ENCODE assay signal across 13 cellular contexts in genomic region chr6:106381871-106382270, GRCh38. TPM values are rescaled to one million over a fixed set of nuclear protein-coding genes. Genes with fewer than 3 reads are reported as not detected.
DNase-seq lines count a peak whose midpoint lies in the region; ATAC-seq and TF ChIP-seq lines count a peak whose summit lies in the region.
"Had no signal": no experiment of that assay in that cellular context is flagged by ENCODE, and none has a peak within 500 bp of the region (broad histone marks: within the 10 kb centered on the region; RNA-seq: fewer than 3 reads in every experiment).

No MANE protein-coding gene starts in this region.

- H3K36me3 Mint-ChIP-seq in activated naive CD4-positive, alpha-beta T cell treated with anti-CD3 and anti-CD28 coated beads for 36 hours (ENCODE audit: low read depth): no peaks in the 10 kb centered on the region
- H3K36me3 Mint-ChIP-seq in type B pancreatic cell: no peaks in the 10 kb centered on the region
- H3K36me3 Mint-ChIP-seq: stimulated activated effector memory CD8-positive, alpha-beta T cell treated with anti-CD3 and anti-CD28 coated beads, Interleukin-12 subunit alpha, Interleukin-12 subunit beta, amount 100 ng/mL, for 72 hours had no signal

- no peaks in the 10 kb centered on the region for H3K9me3 Mint-ChIP-seq in activated naive CD4-positive, alpha-beta T cell treated with anti-CD3 and anti-CD28 coated beads for 36 hours
- H3K9me3 Mint-ChIP-seq in type B pancreatic cell: no peaks in the 10 kb centered on the region
- H3K9me3 Mint-ChIP-seq: central memory CD8-positive, alpha-beta T cell; stimulated activated effector memory CD8-positive, alpha-beta T cell treated with anti-CD3 and anti-CD28 coated beads, Interleukin-12 subunit alpha, Interleukin-12 subunit beta, amount 100 ng/mL, for 72 hours had no signal

- no peak overlapping the region for H3K4me3 Mint-ChIP-seq in activated naive CD4-positive, alpha-beta T cell treated with anti-CD3 and anti-CD28 coated beads for 36 hours
- no peak overlapping the region for H3K4me3 Mint-ChIP-seq in type B pancreatic cell
- H3K4me3 Mint-ChIP-seq: central memory CD8-positive, alpha-beta T cell; stimulated activated effector memory CD8-positive, alpha-beta T cell treated with anti-CD3 and anti-CD28 coated beads, Interleukin-12 subunit alpha, Interleukin-12 subunit beta, amount 100 ng/mL, for 72 hours had no signal

- no peak for ATAC-seq in GM21737 (IDR thresholded peaks at IDR 0.05; ENCODE audit: unreplicated experiment)
- ATAC-seq: stimulated activated effector memory CD8-positive, alpha-beta T cell treated with anti-CD3 and anti-CD28 coated beads, Interleukin-12 subunit alpha, Interleukin-12 subunit beta, amount 100 ng/mL, for 72 hours had no signal

- H3K36me3 ChIP-seq in esophagus (ENCODE audit: control insufficient read depth in 2 of 2, insufficient read depth in 2 of 2, low read length in 1 of 2): peaks cover 0 to 4% of the 10 kb centered on the region in 2 donors

- CTCF ChIA-PET in activated naive CD4-positive, alpha-beta T cell treated with anti-CD3 and anti-CD28 coated beads for 36 hours (lab: Charles Lee): no interaction called here

- H3K27me3 Mint-ChIP-seq in activated naive CD4-positive, alpha-beta T cell treated with anti-CD3 and anti-CD28 coated beads for 36 hours (ENCODE audit: low read depth): peaks cover 4% of the 10 kb centered on the region
- peaks cover 12% of the 10 kb centered on the region for H3K27me3 Mint-ChIP-seq in type B pancreatic cell

- H3K9me3 ChIP-seq in esophagus (ENCODE audit: control insufficient read depth in 2 of 2, insufficient read depth in 1 of 2, low read depth in 1 of 2, low read length in 1 of 2): no peaks in the 10 kb centered on the region

- 34 to 37% methylated on average over 1 of the region's 1 CpG for WGBS in esophagus, 2 donors

- TF ChIP-seq CTCF in type B pancreatic cell (conservative IDR thresholded peaks at IDR 0.05): no peak

- intact Hi-C loops in activated naive CD4-positive, alpha-beta T cell treated with anti-CD3 and anti-CD28 coated beads for 36 hours (cut with micrococcal nuclease): no loop called here

- no peak overlapping the region for H3K27ac Mint-ChIP-seq in activated naive CD4-positive, alpha-beta T cell treated with anti-CD3 and anti-CD28 coated beads for 36 hours
- H3K27ac Mint-ChIP-seq in type B pancreatic cell: peak overlapping the region; percentile 78
- H3K27ac Mint-ChIP-seq: stimulated activated effector memory CD8-positive, alpha-beta T cell treated with anti-CD3 and anti-CD28 coated beads, Interleukin-12 subunit alpha, Interleukin-12 subunit beta, amount 100 ng/mL, for 72 hours had no signal

- peaks cover 2% of the 10 kb centered on the region for H3K4me1 Mint-ChIP-seq in activated naive CD4-positive, alpha-beta T cell treated with anti-CD3 and anti-CD28 coated beads for 36 hours (ENCODE audit: low read depth)
- no peaks in the 10 kb centered on the region for H3K4me1 Mint-ChIP-seq in type B pancreatic cell (ENCODE audit: unreplicated experiment)
- H3K4me1 Mint-ChIP-seq: central memory CD8-positive, alpha-beta T cell; stimulated activated effector memory CD8-positive, alpha-beta T cell treated with anti-CD3 and anti-CD28 coated beads, Interleukin-12 subunit alpha, Interleukin-12 subunit beta, amount 100 ng/mL, for 72 hours had no signal

- peaks cover 0 to 4% of the 10 kb centered on the region in 2 donors for H3K4me1 ChIP-seq in esophagus (ENCODE audit: control insufficient read depth in 2 of 2, insufficient read depth in 2 of 2, low read length in 1 of 2)

- H3K4me3 ChIP-seq in esophagus (ENCODE audit: low read depth in 1 of 2, low read length in 2 of 2): no peak overlapping the region

- H3K27me3 ChIP-seq in esophagus (ENCODE audit: control insufficient read depth in 1 of 2, insufficient read depth in 2 of 2, low read length in 2 of 2): no peaks in the 10 kb centered on the region

- H3K27ac ChIP-seq in esophagus (ENCODE audit: low read depth in 2 of 2, low read length in 1 of 2): peak overlapping the region; percentile 60 to 88

- DNase-seq in activated naive CD4-positive, alpha-beta T cell treated with anti-CD3 and anti-CD28 coated beads for 36 hours: peak; percentile 16
- DNase-seq in activated naive CD4-positive, alpha-beta T cell treated with anti-CD3 and anti-CD28 coated beads, Interleukin-2, amount 50 U/mL, for 16 hours: no peak
- peak; percentile 19 for DNase-seq in NCI-H82 treated with DMSO at 0.1 percent for 48 hours (lab: John Stamatoyannopoulos, UW; ENCODE audit: unreplicated experiment)
- DNase-seq in type B pancreatic cell (ENCODE audit: extremely low spot score, unreplicated experiment): no peak
- DNase-seq in Ammon's horn (ENCODE audit: low spot score): no peak
- no peak for DNase-seq in NCI-H187 (lab: John Stamatoyannopoulos, UW)
- DNase-seq: activated naive CD4-positive, alpha-beta T cell; DMS79 treated with DMSO at 0.1 percent for 48 hours; NCI-H1694 treated with DMSO at 0.1 percent for 48 hours had no signal

RNA-seq across cellular contexts. Expression of gene CRYBG1, which starts 21.4 kb away (rescaled TPM):
- total RNA-seq in activated naive CD4-positive, alpha-beta T cell treated with anti-CD3 and anti-CD28 coated beads for 36 hours: 10 to 100 TPM; 12.9 to 13.0 TPM
- polyA plus RNA-seq in esophagus: 10 to 100 TPM; 45.2 to 74.9 TPM
- total RNA-seq in type B pancreatic cell (ENCODE audit: low replicate concordance): 5.8 and 17.3 TPM in 2 replicates

RNA-seq across cellular contexts. Expression of gene ATG5, which starts 56.3 kb away (rescaled TPM):
- 10 to 100 TPM; 20.2 to 20.7 TPM for total RNA-seq in activated naive CD4-positive, alpha-beta T cell treated with anti-CD3 and anti-CD28 coated beads for 36 hours
- 10 to 100 TPM in 1 of 2 donors, 1 to 10 TPM in 1; 9.1 to 12.5 TPM for polyA plus RNA-seq in esophagus
- total RNA-seq in type B pancreatic cell (ENCODE audit: low replicate concordance): 27.8 and 39.3 TPM in 2 replicates

Comparison
In these comparisons a context has a peak if more than half of its experiments do, and no peak if none do; other contexts are left out.
1. DNase-seq: peak in activated naive CD4-positive, alpha-beta T cell treated with anti-CD3 and anti-CD28 coated beads for 36 hours (single experiment) and NCI-H82 treated with DMSO at 0.1 percent for 48 hours (single experiment); none in activated naive CD4-positive, alpha-beta T cell treated with anti-CD3 and anti-CD28 coated beads, Interleukin-2, amount 50 U/mL, for 16 hours (single experiment), type B pancreatic cell (single experiment), Ammon's horn (single experiment) and NCI-H187 (0 of 2).